ENCODE assay signal across 8 cellular contexts in genomic region chr19:9435279-9436268, GRCh38. TPM values are rescaled to one million over a fixed set of nuclear protein-coding genes. Genes with fewer than 3 reads are reported as not detected.
DNase-seq lines count a peak whose midpoint lies in the region; ATAC-seq and TF ChIP-seq lines count a peak whose summit lies in the region.

TSS of gene ZNF266 (minus strand) at chr19:9435573. CDS start at chr19:9420089, 15,484 bp downstream.

- H3K4me1 ChIP-seq in Peyer's patch: peaks cover 0 to 13% (median 2%) of the 10 kb centered on the region in 4 donors

- H3K27ac ChIP-seq in KOPT-K1 (ENCODE audit: low read depth, low read length, poor library complexity, severe bottlenecking): peak within 1 kb of the TSS; percentile 75
- H3K27ac ChIP-seq in Peyer's patch: peak within 1 kb of the TSS; percentile 85 to 89 (median 85)

- peak within 1 kb of the TSS; percentile 100 for H3K27ac Mint-ChIP-seq in activated T-cell treated with anti-CD3 and anti-CD28 coated beads, Interleukin-2, amount 50 U/mL, for 72 hours
- peak within 1 kb of the TSS; percentile 96 to 99 (median 96) for H3K27ac Mint-ChIP-seq in naive B cell
- H3K27ac Mint-ChIP-seq in stimulated activated memory B cell treated with anti-CD40 and anti-IgM and Interleukin-4, amounts not matched to agents 10 μg/mL and 1 μg/mL and 100 μg/mL, for 72 hours: peak within 1 kb of the TSS; percentile 99

- H3K27me3 Mint-ChIP-seq in activated T-cell treated with anti-CD3 and anti-CD28 coated beads, Interleukin-2, amount 50 U/mL, for 72 hours (ENCODE audit: low read depth): no peaks in the 10 kb centered on the region
- H3K27me3 Mint-ChIP-seq in naive B cell: no peaks in the 10 kb centered on the region
- H3K27me3 Mint-ChIP-seq in stimulated activated memory B cell treated with anti-CD40 and anti-IgM and Interleukin-4, amounts not matched to agents 10 μg/mL and 1 μg/mL and 100 μg/mL, for 72 hours: no peaks in the 10 kb centered on the region

- no peaks in the 10 kb centered on the region for H3K9me3 ChIP-seq in KOPT-K1 (ENCODE audit: insufficient read depth, low read length, poor library complexity, severe bottlenecking)
- no peaks in the 10 kb centered on the region for H3K9me3 ChIP-seq in Peyer's patch

- TF ChIP-seq POLR2A in Peyer's patch (IDR thresholded peaks at IDR 0.05): peak in 1 of 2 donors; percentile 17

- peak within 1 kb of the TSS; percentile 86 to 99 for H3K4me3 Mint-ChIP-seq in activated T-cell treated with anti-CD3 and anti-CD28 coated beads, Interleukin-2, amount 50 U/mL, for 72 hours
- H3K4me3 Mint-ChIP-seq in naive B cell: peak within 1 kb of the TSS; percentile 89 to 99 (median 96)
- H3K4me3 Mint-ChIP-seq in stimulated activated memory B cell treated with anti-CD40 and anti-IgM and Interleukin-4, amounts not matched to agents 10 μg/mL and 1 μg/mL and 100 μg/mL, for 72 hours: peak within 1 kb of the TSS; percentile 96

- peaks cover 15 to 40% of the 10 kb centered on the region in 2 donors for H3K36me3 Mint-ChIP-seq in activated T-cell treated with anti-CD3 and anti-CD28 coated beads, Interleukin-2, amount 50 U/mL, for 72 hours (ENCODE audit: insufficient read depth in 2 of 2)
- peaks cover 11 to 27% of the 10 kb centered on the region in 2 donors for H3K36me3 Mint-ChIP-seq in naive B cell
- H3K36me3 Mint-ChIP-seq in stimulated activated memory B cell treated with anti-CD40 and anti-IgM and Interleukin-4, amounts not matched to agents 10 μg/mL and 1 μg/mL and 100 μg/mL, for 72 hours: peaks cover 44% of the 10 kb centered on the region

- ATAC-seq in GM21737 (IDR thresholded peaks at IDR 0.05; ENCODE audit: unreplicated experiment) (peak; percentile 89), naive B cell (ENCODE audit: low read depth in 2 of 2) (peak; percentile 90 to 91)
- peak; percentile 95 for ATAC-seq in activated T-cell treated with anti-CD3 and anti-CD28 coated beads, Interleukin-2, amount 50 U/mL, for 72 hours (replicated peaks in 1 of 2)
- peak; percentile 97 for ATAC-seq in stimulated activated memory B cell treated with anti-CD40 and anti-IgM and Interleukin-4, amounts not matched to agents 10 μg/mL and 1 μg/mL and 100 μg/mL, for 72 hours

- DNase-seq in DMS79 treated with DMSO at 0.1 percent for 48 hours (lab: John Stamatoyannopoulos, UW): peak; percentile 90
- DNase-seq in Peyer's patch: peak; percentile 92 to 96 (median 93)
- DNase-seq in activated T-cell treated with anti-CD3 and anti-CD28 coated beads, Interleukin-2, amount 50 U/mL, for 72 hours: peak; percentile 93
- peak; percentile 86 for DNase-seq in fibroblast of gingiva (ENCODE audit: low read depth)
- peak; percentile 87 for DNase-seq in naive B cell

- TF ChIP-seq CTCF in Peyer's patch (IDR thresholded peaks at IDR 0.05): peak; percentile 77 to 86 (median 85)

- H3K27me3 ChIP-seq in Peyer's patch: no peaks in the 10 kb centered on the region

- H3K4me3 ChIP-seq in Peyer's patch: peak within 1 kb of the TSS; percentile 67 to 94 (median 80)

- H3K9me3 Mint-ChIP-seq in activated T-cell treated with anti-CD3 and anti-CD28 coated beads, Interleukin-2, amount 50 U/mL, for 72 hours: peaks cover 2 to 6% of the 10 kb centered on the region in 2 donors
- no peaks in the 10 kb centered on the region for H3K9me3 Mint-ChIP-seq in naive B cell
- peaks cover 4% of the 10 kb centered on the region for H3K9me3 Mint-ChIP-seq in stimulated activated memory B cell treated with anti-CD40 and anti-IgM and Interleukin-4, amounts not matched to agents 10 μg/mL and 1 μg/mL and 100 μg/mL, for 72 hours

- H3K4me1 Mint-ChIP-seq in activated T-cell treated with anti-CD3 and anti-CD28 coated beads, Interleukin-2, amount 50 U/mL, for 72 hours (ENCODE audit: low read depth): peaks cover 39% of the 10 kb centered on the region
- peaks cover 27 to 48% (median 41%) of the 10 kb centered on the region in 3 donors for H3K4me1 Mint-ChIP-seq in naive B cell
- H3K4me1 Mint-ChIP-seq in stimulated activated memory B cell treated with anti-CD40 and anti-IgM and Interleukin-4, amounts not matched to agents 10 μg/mL and 1 μg/mL and 100 μg/mL, for 72 hours: peaks cover 31% of the 10 kb centered on the region

- H3K36me3 ChIP-seq in KOPT-K1 (ENCODE audit: insufficient read depth, low read length): peaks cover 33% of the 10 kb centered on the region
- peaks cover 0 to 33% (median 0%) of the 10 kb centered on the region in 3 donors for H3K36me3 ChIP-seq in Peyer's patch

RNA-seq across cellular contexts. Expression of gene ZNF266, which starts in this region (rescaled TPM):
- total RNA-seq in Peyer's patch: 10 to 100 TPM; 21.9 to 57.9 (median 42.4) TPM
- total RNA-seq in activated T-cell treated with anti-CD3 and anti-CD28 coated beads, Interleukin-2, amount 50 U/mL, for 72 hours: 10 to 100 TPM; 33.7 to 43.3 TPM
- 10 to 100 TPM; 21.3 to 27.9 (median 24.7) TPM for polyA plus RNA-seq in naive B cell (ENCODE audit: low read depth in 6 of 6)

Comparison
In these comparisons a context has a peak if more than half of its experiments do, and no peak if none do; other contexts are left out.
1. Peak in every context shown above with its lines: DNase-seq, ATAC-seq, H3K4me3 ChIP-seq and H3K27ac ChIP-seq.